ENCODE assay signal across 18 cellular contexts in the genomic region with DNA sequence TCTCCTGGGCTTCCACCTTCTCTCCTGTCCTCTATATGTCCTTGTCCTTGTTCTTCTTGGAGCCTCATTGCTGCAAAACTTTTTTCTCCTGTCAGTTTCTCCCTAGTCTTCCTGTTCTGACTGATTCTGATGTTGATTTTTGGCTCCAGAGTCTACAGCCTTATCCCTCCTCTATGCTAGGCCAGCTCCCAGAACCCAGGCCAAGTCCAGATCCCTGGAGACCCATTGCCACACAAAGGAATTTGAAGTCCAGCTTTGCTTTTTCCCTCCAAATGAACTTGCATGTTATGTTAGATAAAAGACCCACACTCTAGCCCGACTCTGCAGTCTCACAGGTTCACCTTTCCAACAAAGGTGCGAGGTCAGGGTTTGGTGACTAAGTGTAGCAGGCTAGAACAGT.
A peak's percentile ranks its signal among the peaks of the same experiment; 100 is the strongest.
DNase-seq lines count a peak whose midpoint lies in the region; ATAC-seq and TF ChIP-seq lines count a peak whose summit lies in the region.
"Had no signal": no experiment of that assay in that cellular context is flagged by ENCODE, and none has a peak within 500 bp of the region (broad histone marks: within the 10 kb centered on the region; RNA-seq: fewer than 3 reads in every experiment).

No MANE protein-coding gene starts in this region.

- CTCF ChIA-PET in MCF 10A (lab: Yijun Ruan, JAX), result no interaction called here

- peaks cover 6% of the 10 kb centered on the region for H3K36me3 Mint-ChIP-seq in MCF 10A (ENCODE audit: insufficient read depth, unreplicated experiment)
- H3K36me3 Mint-ChIP-seq in naive thymus-derived CD8-positive, alpha-beta T cell, result peaks cover 0 to 10% (median 0%) of the 10 kb centered on the region in 3 donors
- H3K36me3 Mint-ChIP-seq: CD8-positive, alpha-beta T cell had no signal

- DNase-seq in ascending aorta (ENCODE audit: low spot score in 2 of 2), result peak in 1 of 2 donors; percentile 76
- peak; percentile 48 to 86 for DNase-seq in tibial artery
- no peak for DNase-seq in MCF 10A (ENCODE audit: unreplicated experiment)
- DNase-seq in naive thymus-derived CD8-positive, alpha-beta T cell, result no peak
- DNase-seq: AML-193; Caco-2; Calu3; CD4-positive, alpha-beta T cell; CD8-positive, alpha-beta T cell; DMS79 treated with DMSO at 0.1 percent for 48 hours; GF-D8 had no signal

- no peak overlapping the region for H3K9ac ChIP-seq in subcutaneous abdominal adipose tissue (ENCODE audit: low read length in 5 of 5)
- H3K9ac ChIP-seq: BLaER1 treated with 17β-estradiol and CSF1 and Interleukin-3, amounts not matched to agents 10 nM and 100 nM had no signal

- peaks cover 8% of the 10 kb centered on the region for H3K9me3 Mint-ChIP-seq in MCF 10A (ENCODE audit: unreplicated experiment)
- H3K9me3 Mint-ChIP-seq in naive thymus-derived CD8-positive, alpha-beta T cell, result peaks cover 5 to 27% (median 12%) of the 10 kb centered on the region in 9 donors

- H3K9me3 ChIP-seq in ascending aorta (peaks cover 0 to 9% of the 10 kb centered on the region in 2 donors), subcutaneous abdominal adipose tissue (ENCODE audit: control insufficient read depth in 5 of 5, low read length in 5 of 5) (peaks cover 0 to 21% (median 11%) of the 10 kb centered on the region in 5 donors), tibial artery (no peaks in the 10 kb centered on the region)
- H3K9me3 ChIP-seq: A549, Caco-2 had no signal

- H3K4me3 Mint-ChIP-seq in MCF 10A (ENCODE audit: unreplicated experiment), result no peak overlapping the region
- H3K4me3 Mint-ChIP-seq in naive thymus-derived CD8-positive, alpha-beta T cell, result no peak overlapping the region
- H3K4me3 Mint-ChIP-seq: B cell; CD4-positive, alpha-beta T cell; CD8-positive, alpha-beta T cell had no signal

- ATAC-seq in naive thymus-derived CD8-positive, alpha-beta T cell, result no peak
- ATAC-seq in activated CD4-positive, CD25-positive, alpha-beta regulatory T cell treated with anti-CD3 and anti-CD28 coated beads, Interleukin-2, amount 50 U/mL, for 24 hours, result no peak
- ATAC-seq: A549; CD8-positive, alpha-beta T cell had no signal

- H3K4me1 ChIP-seq in ascending aorta (peaks cover 5 to 37% of the 10 kb centered on the region in 2 donors), subcutaneous abdominal adipose tissue (ENCODE audit: control insufficient read depth in 5 of 5, insufficient read depth in 5 of 5, low read length in 5 of 5) (peaks cover 0 to 30% (median 21%) of the 10 kb centered on the region in 5 donors), tibial artery (peaks cover 0 to 46% (median 20%) of the 10 kb centered on the region in 4 donors)
- H3K4me1 ChIP-seq: A549, Caco-2 had no signal

- no TSS peak for BruUV-seq in MCF 10A (replicated peaks; lab: Mats Ljungman, UMichigan)

- no peak overlapping the region for H3K27ac Mint-ChIP-seq in MCF 10A (ENCODE audit: low read depth, unreplicated experiment)
- no peak overlapping the region for H3K27ac Mint-ChIP-seq in naive thymus-derived CD8-positive, alpha-beta T cell
- H3K27ac Mint-ChIP-seq: B cell; CD4-positive, alpha-beta T cell; CD8-positive, alpha-beta T cell had no signal

- TF ChIP-seq CTCF in ascending aorta (IDR thresholded peaks at IDR 0.05) (no peak), tibial artery (IDR thresholded peaks at IDR 0.05) (no peak), MCF 10A (IDR thresholded peaks at IDR 0.05; ENCODE audit: unreplicated experiment) (no peak)

- H3K27ac ChIP-seq in ascending aorta (peak overlapping the region; percentile 12 to 56), subcutaneous abdominal adipose tissue (ENCODE audit: low read depth, low read length) (peak overlapping the region; percentile 21), tibial artery (peak overlapping the region; percentile 20 to 59)
- H3K27ac ChIP-seq: 22Rv1; A549; BLaER1 treated with 17β-estradiol and CSF1 and Interleukin-3, amounts not matched to agents 10 nM and 100 nM; C4-2B had no signal

- H3K27me3 ChIP-seq in ascending aorta, result no peaks in the 10 kb centered on the region
- H3K27me3 ChIP-seq in subcutaneous abdominal adipose tissue (ENCODE audit: control insufficient read depth in 5 of 5, insufficient read depth in 4 of 5, low read length in 5 of 5), result no peaks in the 10 kb centered on the region
- no peaks in the 10 kb centered on the region for H3K27me3 ChIP-seq in tibial artery
- H3K27me3 ChIP-seq: BLaER1 treated with 17β-estradiol and CSF1 and Interleukin-3, amounts not matched to agents 10 nM and 100 nM had no signal

- H3K27me3 Mint-ChIP-seq in MCF 10A (ENCODE audit: insufficient read depth, unreplicated experiment), result peaks cover 16% of the 10 kb centered on the region
- H3K27me3 Mint-ChIP-seq in naive thymus-derived CD8-positive, alpha-beta T cell, result peaks cover 2 to 13% (median 11%) of the 10 kb centered on the region in 5 donors
- H3K27me3 Mint-ChIP-seq: B cell had no signal

- intact Hi-C loops in ascending aorta (cut with DNase I), result loop anchor here (5.0 kb wide), 1 partner anchor 60 kb away; no protein-coding TSS in a partner anchor
- intact Hi-C loops in tibial artery (cut with DNase I; ENCODE audit: low total_unique reads), result no loop called here
- intact Hi-C loops in MCF 10A (cut with micrococcal nuclease), result no loop called here

- H3K4me3 ChIP-seq in ascending aorta, result no peak overlapping the region
- H3K4me3 ChIP-seq in subcutaneous abdominal adipose tissue (ENCODE audit: low read depth in 1 of 5, low read length in 5 of 5), result no peak overlapping the region
- no peak overlapping the region for H3K4me3 ChIP-seq in tibial artery
- H3K4me3 ChIP-seq: A549; BLaER1 treated with 17β-estradiol and CSF1 and Interleukin-3, amounts not matched to agents 10 nM and 100 nM had no signal

- H3K4me1 Mint-ChIP-seq in MCF 10A (ENCODE audit: insufficient read depth, unreplicated experiment), result no peaks in the 10 kb centered on the region
- no peaks in the 10 kb centered on the region for H3K4me1 Mint-ChIP-seq in naive thymus-derived CD8-positive, alpha-beta T cell
- H3K4me1 Mint-ChIP-seq: B cell had no signal

- POLR2A ChIA-PET in MCF 10A (lab: Yijun Ruan, JAX), result no interaction called here
- POLR2A ChIA-PET in naive thymus-derived CD8-positive, alpha-beta T cell (lab: Charles Lee), result no interaction called here

- no peaks in the 10 kb centered on the region for H3K36me3 ChIP-seq in ascending aorta
- H3K36me3 ChIP-seq in subcutaneous abdominal adipose tissue (ENCODE audit: control insufficient read depth in 5 of 5, insufficient read depth in 5 of 5, low read length in 5 of 5), result no peaks in the 10 kb centered on the region
- no peaks in the 10 kb centered on the region for H3K36me3 ChIP-seq in tibial artery
- H3K36me3 ChIP-seq: BLaER1 treated with 17β-estradiol and CSF1 and Interleukin-3, amounts not matched to agents 10 nM and 100 nM had no signal

Comparison
In these comparisons a context has a peak if more than half of its experiments do, and no peak if none do; other contexts are left out.
1. DNase-seq: peak in tibial artery (2 of 2); none in MCF 10A (single experiment) and naive thymus-derived CD8-positive, alpha-beta T cell (0 of 10).
2. Peak in every context shown above with its lines, with median percentiles within 50 percentile points of each other: H3K27ac ChIP-seq.